Comparison of ENCODE assay signal across 9 cellular contexts in the genomic region with DNA sequence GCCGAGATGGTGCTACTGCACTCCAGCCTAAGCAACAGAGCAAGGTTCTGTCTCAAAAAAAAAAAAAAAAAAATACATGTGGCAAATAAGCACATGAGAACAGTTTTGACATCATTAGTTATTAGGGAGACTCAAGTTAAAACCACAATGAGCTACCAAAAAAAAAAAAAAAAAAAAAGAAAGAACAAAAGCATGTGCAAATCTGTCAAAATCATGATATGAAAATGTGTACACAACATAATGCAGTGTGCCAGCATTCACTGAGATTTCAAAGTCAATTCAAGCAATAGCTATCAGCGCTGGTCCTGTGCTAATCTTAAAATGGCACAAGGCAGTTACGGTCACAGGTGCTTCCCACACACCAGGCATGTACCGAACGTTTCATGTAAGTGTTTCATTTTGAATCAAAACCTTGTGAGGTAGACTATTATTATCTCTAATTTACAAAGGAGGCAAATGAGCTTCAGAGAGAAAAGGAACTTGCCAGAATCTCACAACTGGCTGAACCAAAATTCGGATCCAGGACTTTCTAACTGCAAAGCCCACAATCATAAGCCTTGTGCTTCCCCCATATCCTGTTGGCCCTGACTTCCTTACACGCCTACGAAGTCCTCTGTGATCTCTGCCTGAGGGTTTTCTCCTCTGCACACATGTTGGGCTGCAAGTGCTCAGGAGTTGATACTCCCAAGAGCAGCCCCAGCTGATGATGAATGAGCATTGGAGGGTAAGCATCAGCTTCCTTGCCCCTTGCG.
DNase-seq lines count a peak whose midpoint lies in the region; ATAC-seq and TF ChIP-seq lines count a peak whose summit lies in the region.
"Had no signal": no experiment of that assay in that cellular context is flagged by ENCODE, and none has a peak within 500 bp of the region (broad histone marks: within the 10 kb centered on the region; RNA-seq: fewer than 3 reads in every experiment).

No MANE protein-coding gene starts in this region.

- CTCF ChIA-PET in HEK293T (lab: Yijun Ruan, JAX), result no interaction called here

- POLR2A ChIA-PET in HEK293T (lab: Yijun Ruan, JAX), result no interaction called here

- H3K27ac ChIP-seq in BLaER1 treated with 17β-estradiol and CSF1 and Interleukin-3, amounts not matched to agents 10 nM and 100 nM, result peak overlapping the region in 8 of 11 experiments; percentile 29 to 94 (median 88); a peak in 15 of 22 replicates
- no peak overlapping the region for H3K27ac ChIP-seq in brain microvascular endothelial cell

- H3K9ac ChIP-seq in BLaER1 treated with 17β-estradiol and CSF1 and Interleukin-3, amounts not matched to agents 10 nM and 100 nM, result peak overlapping the region in 5 of 11 experiments; percentile 5 to 76 (median 48); a peak in 7 of 22 replicates

- peaks cover 69 to 84% (median 75%) of the 10 kb centered on the region in 10 experiments for H3K4me1 ChIP-seq in BLaER1 treated with 17β-estradiol and CSF1 and Interleukin-3, amounts not matched to agents 10 nM and 100 nM

- H3K36me3 ChIP-seq in BLaER1 treated with 17β-estradiol and CSF1 and Interleukin-3, amounts not matched to agents 10 nM and 100 nM, result no peaks in the 10 kb centered on the region
- no peaks in the 10 kb centered on the region for H3K36me3 ChIP-seq in brain microvascular endothelial cell (replicated peaks)

- peaks cover 0 to 5% (median 0%) of the 10 kb centered on the region in 11 experiments; a peak in 1 of 22 replicates for H3K27me3 ChIP-seq in BLaER1 treated with 17β-estradiol and CSF1 and Interleukin-3, amounts not matched to agents 10 nM and 100 nM
- no peaks in the 10 kb centered on the region for H3K27me3 ChIP-seq in brain microvascular endothelial cell (replicated peaks)

- ATAC-seq in GM18907 (IDR thresholded peaks at IDR 0.05; ENCODE audit: unreplicated experiment) (peak; percentile 92), HG02885 (IDR thresholded peaks at IDR 0.05; ENCODE audit: poor library complexity, unreplicated experiment) (peak; percentile 87)

- H4K20me1 ChIP-seq in BLaER1 treated with 17β-estradiol and CSF1 and Interleukin-3, amounts not matched to agents 10 nM and 100 nM, result no peaks in the 10 kb centered on the region

- H3K4me3 ChIP-seq in BLaER1 treated with 17β-estradiol and CSF1 and Interleukin-3, amounts not matched to agents 10 nM and 100 nM, result no peak overlapping the region
- no peak overlapping the region for H3K4me3 ChIP-seq in brain microvascular endothelial cell (ENCODE audit: low read depth, low read length)

- in situ Hi-C loops in brain microvascular endothelial cell (cut with HindIII; ENCODE audit: low pct_ligation_motif_present, low sequenced_read_pairs), result no loop called here

- peaks cover 0 to 13% (median 1%) of the 10 kb centered on the region in 11 experiments; a peak in 8 of 22 replicates for H3K9me3 ChIP-seq in BLaER1 treated with 17β-estradiol and CSF1 and Interleukin-3, amounts not matched to agents 10 nM and 100 nM (replicated peaks in 1 of 11)

- peak overlapping the region; percentile 69 to 90 (median 82) for H3K4me2 ChIP-seq in BLaER1 treated with 17β-estradiol and CSF1 and Interleukin-3, amounts not matched to agents 10 nM and 100 nM

- no peak for TF ChIP-seq CTCF in brain microvascular endothelial cell (IDR thresholded peaks at IDR 0.05; ENCODE audit: low read depth, low read length, missing control alignments)

- DNase-seq in UCSD-AML1 (lab: John Stamatoyannopoulos, UW; ENCODE audit: unreplicated experiment) (peak; percentile 35), D341Med (ENCODE audit: low spot score) (no peak), brain microvascular endothelial cell (no peak), HEK293T (ENCODE audit: extremely low spot score) (no peak), NCI-H2171 (lab: John Stamatoyannopoulos, UW) (no peak)
- DNase-seq: NCI-H146 had no signal

TF ChIP-seq in HEK293T, 16 proteins besides CTCF, POLR2A, EP300 and RAD21:
- TF ChIP-seq HDGF (IDR thresholded peaks at IDR 0.05; ENCODE audit: borderline replicate concordance) (no peak), ZNF384 (IDR thresholded peaks at IDR 0.05) (no peak), ELF4 (IDR thresholded peaks at IDR 0.05) (no peak), CTBP1 (IDR thresholded peaks at IDR 0.05; ENCODE audit: borderline replicate concordance) (no peak), FOXK2 (IDR thresholded peaks at IDR 0.05) (no peak), ARNT (IDR thresholded peaks at IDR 0.05) (no peak), FOXM1 (IDR thresholded peaks at IDR 0.05; ENCODE audit: borderline replicate concordance) (no peak)
